In genomic region chr1:28373450-28373849, GRCh38 we compare ENCODE assay signal across 7 cellular contexts. TPM values are rescaled to one million over a fixed set of nuclear protein-coding genes. Genes with fewer than 3 reads are reported as not detected.
DNase-seq lines count a peak whose midpoint lies in the region; ATAC-seq, FAIRE-seq and TF ChIP-seq lines count a peak whose summit lies in the region.
"Not testable (repeated sequence)": the region's sequence is repeated elsewhere in the genome, so short reads cannot be mapped to it uniquely, and the experiment has no call there.

No MANE protein-coding gene starts in this region.

- not testable (repeated sequence) for H2BK120ac ChIP-seq in IMR-90 (ENCODE audit: low read depth, low read length)

- not testable (repeated sequence) for H3K9me2 ChIP-seq in PC-3 (replicated peaks; ENCODE audit: low read length)

- H3K27me3 Mint-ChIP-seq in WTC11 (ENCODE audit: low read depth): not testable (repeated sequence)

- H4K5ac ChIP-seq in IMR-90 (ENCODE audit: low read depth, low read length): not testable (repeated sequence)

- dilution Hi-C loops in IMR-90 (cut with HindIII; ENCODE audit: low sequenced_read_pairs, unreplicated experiment): not testable (repeated sequence)

- not testable (repeated sequence) for H3K18ac ChIP-seq in IMR-90 (ENCODE audit: low read depth, low read length)

- not testable (repeated sequence) for H3K27me3 ChIP-seq in IMR-90 (ENCODE audit: control insufficient read depth, insufficient read depth, low read length); PC-3 (ENCODE audit: low read length); bronchial epithelial cell (ENCODE audit: control insufficient read depth, insufficient read depth, low read length)

- H2AFZ ChIP-seq in IMR-90 (replicated peaks; ENCODE audit: low read length, poor library complexity); PC-3 (ENCODE audit: low read length): not testable (repeated sequence)

- not testable (repeated sequence) for H3K9me3 Mint-ChIP-seq in WTC11

- not testable (repeated sequence) for BruUV-seq in IMR-90 (replicated peaks; lab: Mats Ljungman, UMichigan); PC-3 (replicated peaks; lab: Mats Ljungman, UMichigan)

- not testable (repeated sequence) for H3K4ac ChIP-seq in IMR-90 (ENCODE audit: low read depth, low read length)

- not testable (repeated sequence) for TF ChIP-seq CTCF in IMR-90 (conservative IDR thresholded peaks at IDR 0.05; ENCODE audit: low read depth, low read length); PC-3 (conservative IDR thresholded peaks at IDR 0.05; ENCODE audit: low read depth, low read length); WTC11 (IDR thresholded peaks at IDR 0.05); bronchial epithelial cell (IDR thresholded peaks at IDR 0.05; ENCODE audit: insufficient read depth, low read length, severe bottlenecking)

- H3K56ac ChIP-seq in IMR-90 (ENCODE audit: extremely low read depth, insufficient read depth, low read length): not testable (repeated sequence)

- H3K4me1 ChIP-seq in IMR-90 (ENCODE audit: control insufficient read depth, insufficient read depth, low read length): not testable (repeated sequence)
- peaks cover 12% of the 10 kb centered on the region for H3K4me1 ChIP-seq in PC-3 (ENCODE audit: insufficient read depth, low read length)

- not testable (repeated sequence) for H3K9me1 ChIP-seq in IMR-90 (ENCODE audit: insufficient read depth, low read length)

- WGBS in IMR-90 (ENCODE audit: extremely low coverage in 2 of 2, insufficient read length in 1 of 2), 2 experiments: 98% methylated on average over 5 of the region's 7 CpGs; no CpG with 5 or more reads in 1 of the 2 experiments

- not testable (repeated sequence) for H3K27ac ChIP-seq in IMR-90 (ENCODE audit: insufficient read depth, low read length); PC-3 (ENCODE audit: low read length)

- not testable (repeated sequence) for H3K4me3 Mint-ChIP-seq in WTC11

- H3K9ac ChIP-seq in IMR-90 (ENCODE audit: low read depth, low read length); PC-3 (ENCODE audit: low read length): not testable (repeated sequence)

- not testable (repeated sequence) for H3K4me2 ChIP-seq in IMR-90 (ENCODE audit: low read depth, low read length)
- H3K4me2 ChIP-seq in PC-3 (ENCODE audit: low read length): 0 out of 2 replicates have a peak overlapping the region, but pooled peaks have one; percentile 18

- not testable (repeated sequence) for H3K9me3 ChIP-seq in IMR-90 (ENCODE audit: control insufficient read depth, insufficient read depth, low read length); PC-3 (ENCODE audit: low read length)

- H3K4me1 Mint-ChIP-seq in WTC11: peaks cover 32% of the 10 kb centered on the region

- CTCF ChIA-PET in IMR-90 (lab: Yijun Ruan, JAX): interaction anchor here (0.9 kb wide), 1 partner anchor 14 kb away, joined by 4 read pairs; no protein-coding TSS in a partner anchor
- CTCF ChIA-PET in PC-3 (lab: Charles Lee); WTC11 (lab: Charles Lee): not testable (repeated sequence)

- H2AK9ac ChIP-seq in IMR-90 (replicated peaks; ENCODE audit: low read depth, low read length, poor library complexity): not testable (repeated sequence)

- ATAC-seq in IMR-90 (ENCODE audit: low read depth); PC-3; WTC11; sciatic nerve: not testable (repeated sequence)

- not testable (repeated sequence) for H2BK15ac ChIP-seq in IMR-90 (ENCODE audit: low read depth, low read length)

- TF ChIP-seq RAD21 in IMR-90 (IDR thresholded peaks at IDR 0.05; ENCODE audit: low read length): not testable (repeated sequence)

- not testable (repeated sequence) for H2BK20ac ChIP-seq in IMR-90 (ENCODE audit: low read depth, low read length)

- intact Hi-C loops in IMR-90 (cut with micrococcal nuclease); PC-3 (cut with micrococcal nuclease); sciatic nerve (cut with DNase I): not testable (repeated sequence)

- not testable (repeated sequence) for H3K23ac ChIP-seq in IMR-90 (ENCODE audit: low read depth, low read length)

- not testable (repeated sequence) for H3F3A ChIP-seq in PC-3 (ENCODE audit: low read length, unreplicated experiment)

- not testable (repeated sequence) for H2AK5ac ChIP-seq in IMR-90 (ENCODE audit: low read depth, low read length)

- H3K14ac ChIP-seq in IMR-90 (replicated peaks; ENCODE audit: low read depth, low read length): not testable (repeated sequence)

- not testable (repeated sequence) for FAIRE-seq in bronchial epithelial cell (lab: Jason Lieb, UNC)

- H3K79me2 ChIP-seq in PC-3 (ENCODE audit: low read length): peaks cover 69% of the 10 kb centered on the region

- H2BK5ac ChIP-seq in IMR-90 (ENCODE audit: low read depth, low read length, poor library complexity, severe bottlenecking): peak overlapping the region; percentile 80

- TF ChIP-seq POLR2A in IMR-90 (IDR thresholded peaks at IDR 0.05; ENCODE audit: low read depth, low read length): not testable (repeated sequence)

- H4K20me1 ChIP-seq in IMR-90 (ENCODE audit: insufficient read depth, low read length); PC-3 (ENCODE audit: low read length): not testable (repeated sequence)

- not testable (repeated sequence) for H4K8ac ChIP-seq in IMR-90 (ENCODE audit: low read depth in 2 of 2, low read length in 2 of 2)

- H3K27ac Mint-ChIP-seq in WTC11: peak overlapping the region; percentile 91; the same call in 1 of the 2 replicates

- H4K91ac ChIP-seq in IMR-90 (ENCODE audit: insufficient read depth, low read depth, low read length): not testable (repeated sequence)

- H3K79me1 ChIP-seq in IMR-90 (ENCODE audit: low read depth in 1 of 2, low read length in 2 of 2): peaks cover 21 to 49% of the 10 kb centered on the region in 2 experiments

- peak; percentile 55 for DNase-seq in EL
- DNase-seq in IMR-90: peak; percentile 29
- DNase-seq in PC-3: peak; percentile 25
- not testable (repeated sequence) for DNase-seq in WTC11 (ENCODE audit: low spot score)
- peak; percentile 44 for DNase-seq in bronchial epithelial cell (ENCODE audit: low read depth)
- peak; percentile 41 for DNase-seq in kidney tubule cell (ENCODE audit: low spot score)
- DNase-seq in sciatic nerve (ENCODE audit: low spot score): peak; percentile 22

- POLR2A ChIA-PET in IMR-90 (lab: Charles Lee; ENCODE audit: unreplicated experiment); PC-3 (lab: Charles Lee; ENCODE audit: unreplicated experiment); WTC11 (lab: Charles Lee): not testable (repeated sequence)

- not testable (repeated sequence) for H3K36me3 Mint-ChIP-seq in WTC11

- H3K36me3 ChIP-seq in IMR-90 (ENCODE audit: control insufficient read depth, insufficient read depth, low read length); PC-3 (ENCODE audit: low read depth, low read length); bronchial epithelial cell (ENCODE audit: control insufficient read depth, insufficient read depth, low read length): not testable (repeated sequence)

- in situ Hi-C loops in IMR-90 (cut with MboI; ENCODE audit: low sequenced_read_pairs): not testable (repeated sequence)

- H3K4me3 ChIP-seq in IMR-90 (ENCODE audit: insufficient read depth, low read depth, low read length); PC-3 (ENCODE audit: low read length); bronchial epithelial cell (ENCODE audit: low read depth, low read length): not testable (repeated sequence)

RNA-seq across cellular contexts. Expression of gene PHACTR4, which starts 3.9 kb away (rescaled TPM):
- total RNA-seq in IMR-90 (2012; rRNA removed): 6.9 and 7.5 TPM in 2 replicates
- 13.8 and 15.0 TPM in 2 replicates for polyA plus RNA-seq in IMR-90 (2012; rRNA removed)
- 4.2 and 7.4 TPM in 2 replicates for polyA plus RNA-seq in IMR-90 (2012; cell fraction: cytosol; rRNA removed)
- 6.5 and 21.4 TPM in 2 replicates for polyA plus RNA-seq in IMR-90 (2012; cell fraction: nucleus; rRNA removed; ENCODE audit: low replicate concordance)
- total RNA-seq in PC-3 (2014; rRNA removed): 9.1 and 12.7 TPM in 2 replicates
- 49.2 to 52.9 TPM (median 50.9 TPM) in 3 replicates for total RNA-seq in WTC11 (2021)
- total RNA-seq in bronchial epithelial cell: 3.2 and 6.7 TPM in 2 replicates
- total RNA-seq in sciatic nerve: 36.5 TPM

RNA-seq across cellular contexts. Expression of gene MED18, which starts 44.6 kb away (rescaled TPM):
- 28.9 and 32.8 TPM in 2 replicates for total RNA-seq in IMR-90 (2012; rRNA removed)
- polyA plus RNA-seq in IMR-90 (2012; rRNA removed): 12.2 and 12.9 TPM in 2 replicates
- 8.0 and 8.7 TPM in 2 replicates for polyA plus RNA-seq in IMR-90 (2012; cell fraction: cytosol; rRNA removed)
- polyA plus RNA-seq in IMR-90 (2012; cell fraction: nucleus; rRNA removed; ENCODE audit: low replicate concordance): 3.9 and 6.0 TPM in 2 replicates
- 10.1 and 13.6 TPM in 2 replicates for total RNA-seq in PC-3 (2014; rRNA removed)
- total RNA-seq in WTC11 (2021): 15.1 to 17.9 TPM (median 15.2 TPM) in 3 replicates
- 55.0 and 59.5 TPM in 2 replicates for total RNA-seq in bronchial epithelial cell
- 10.7 TPM for total RNA-seq in sciatic nerve
